1 cellular context compared by ENCODE assay signal in the genomic region with DNA sequence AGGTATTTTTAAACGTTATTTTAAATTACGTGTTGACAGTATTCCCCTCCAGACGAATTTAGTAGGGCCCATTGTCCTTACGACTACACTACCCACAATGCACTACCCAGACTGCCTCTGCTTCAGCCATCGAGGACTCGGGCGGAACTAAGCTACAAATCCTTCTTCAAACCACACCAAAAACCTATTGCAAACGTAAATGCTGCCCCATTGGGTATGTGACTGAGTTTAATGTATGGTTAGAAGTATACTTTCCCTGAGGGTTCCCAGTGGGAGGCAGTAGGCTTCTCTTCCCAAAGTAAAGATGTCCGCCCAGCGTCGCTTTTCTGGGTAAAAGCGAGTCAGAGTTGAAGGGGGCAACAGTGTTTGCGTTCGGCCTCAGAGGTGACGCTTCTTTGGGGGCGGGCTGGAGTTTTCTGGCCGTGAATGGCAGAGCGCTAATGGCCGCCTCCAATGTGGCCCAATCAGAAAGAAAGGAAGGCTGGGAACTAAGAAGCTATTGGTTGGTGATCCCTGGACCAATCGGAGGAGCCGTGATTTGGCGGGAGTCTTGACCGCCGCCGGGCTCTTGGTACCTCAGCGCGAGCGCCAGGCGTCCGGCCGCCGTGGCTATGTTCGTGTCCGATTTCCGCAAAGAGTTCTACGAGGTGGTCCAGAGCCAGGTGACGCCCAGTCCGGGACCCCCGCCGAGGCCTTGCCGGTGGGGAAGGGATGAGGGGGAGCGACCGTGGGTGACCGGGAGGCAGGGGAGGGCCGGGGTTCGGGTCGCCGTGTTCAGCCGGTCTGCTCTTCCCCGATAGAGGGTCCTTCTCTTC.
TF ChIP-seq lines count a peak whose summit lies in the region.

A gene with protein sequence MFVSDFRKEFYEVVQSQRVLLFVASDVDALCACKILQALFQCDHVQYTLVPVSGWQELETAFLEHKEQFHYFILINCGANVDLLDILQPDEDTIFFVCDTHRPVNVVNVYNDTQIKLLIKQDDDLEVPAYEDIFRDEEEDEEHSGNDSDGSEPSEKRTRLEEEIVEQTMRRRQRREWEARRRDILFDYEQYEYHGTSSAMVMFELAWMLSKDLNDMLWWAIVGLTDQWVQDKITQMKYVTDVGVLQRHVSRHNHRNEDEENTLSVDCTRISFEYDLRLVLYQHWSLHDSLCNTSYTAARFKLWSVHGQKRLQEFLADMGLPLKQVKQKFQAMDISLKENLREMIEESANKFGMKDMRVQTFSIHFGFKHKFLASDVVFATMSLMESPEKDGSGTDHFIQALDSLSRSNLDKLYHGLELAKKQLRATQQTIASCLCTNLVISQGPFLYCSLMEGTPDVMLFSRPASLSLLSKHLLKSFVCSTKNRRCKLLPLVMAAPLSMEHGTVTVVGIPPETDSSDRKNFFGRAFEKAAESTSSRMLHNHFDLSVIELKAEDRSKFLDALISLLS (plus strand): TSS at position 563 of the 815 bp plus-strand sequence. CDS start 49 bp downstream, at position 612.

TF ChIP-seq in HepG2, 621 proteins besides CTCF, POLR2A, EP300 and RAD21 (continued from another document and continues in another):
- TF ChIP-seq, protein P1, sequence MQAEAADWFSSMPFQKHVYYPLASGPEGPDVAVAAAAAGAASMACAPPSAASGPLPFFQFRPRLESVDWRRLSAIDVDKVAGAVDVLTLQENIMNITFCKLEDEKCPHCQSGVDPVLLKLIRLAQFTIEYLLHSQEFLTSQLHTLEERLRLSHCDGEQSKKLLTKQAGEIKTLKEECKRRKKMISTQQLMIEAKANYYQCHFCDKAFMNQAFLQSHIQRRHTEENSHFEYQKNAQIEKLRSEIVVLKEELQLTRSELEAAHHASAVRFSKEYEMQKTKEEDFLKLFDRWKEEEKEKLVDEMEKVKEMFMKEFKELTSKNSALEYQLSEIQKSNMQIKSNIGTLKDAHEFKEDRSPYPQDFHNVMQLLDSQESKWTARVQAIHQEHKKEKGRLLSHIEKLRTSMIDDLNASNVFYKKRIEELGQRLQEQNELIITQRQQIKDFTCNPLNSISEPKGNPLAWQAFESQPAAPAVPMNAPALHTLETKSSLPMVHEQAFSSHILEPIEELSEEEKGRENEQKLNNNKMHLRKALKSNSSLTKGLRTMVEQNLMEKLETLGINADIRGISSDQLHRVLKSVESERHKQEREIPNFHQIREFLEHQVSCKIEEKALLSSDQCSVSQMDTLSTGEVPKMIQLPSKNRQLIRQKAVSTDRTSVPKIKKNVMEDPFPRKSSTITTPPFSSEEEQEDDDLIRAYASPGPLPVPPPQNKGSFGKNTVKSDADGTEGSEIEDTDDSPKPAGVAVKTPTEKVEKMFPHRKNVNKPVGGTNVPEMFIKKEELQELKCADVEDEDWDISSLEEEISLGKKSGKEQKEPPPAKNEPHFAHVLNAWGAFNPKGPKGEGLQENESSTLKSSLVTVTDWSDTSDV (CRISPR knock-in tag; IDR thresholded peaks at IDR 0.05), result no peak
- TF ChIP-seq, protein P2, sequence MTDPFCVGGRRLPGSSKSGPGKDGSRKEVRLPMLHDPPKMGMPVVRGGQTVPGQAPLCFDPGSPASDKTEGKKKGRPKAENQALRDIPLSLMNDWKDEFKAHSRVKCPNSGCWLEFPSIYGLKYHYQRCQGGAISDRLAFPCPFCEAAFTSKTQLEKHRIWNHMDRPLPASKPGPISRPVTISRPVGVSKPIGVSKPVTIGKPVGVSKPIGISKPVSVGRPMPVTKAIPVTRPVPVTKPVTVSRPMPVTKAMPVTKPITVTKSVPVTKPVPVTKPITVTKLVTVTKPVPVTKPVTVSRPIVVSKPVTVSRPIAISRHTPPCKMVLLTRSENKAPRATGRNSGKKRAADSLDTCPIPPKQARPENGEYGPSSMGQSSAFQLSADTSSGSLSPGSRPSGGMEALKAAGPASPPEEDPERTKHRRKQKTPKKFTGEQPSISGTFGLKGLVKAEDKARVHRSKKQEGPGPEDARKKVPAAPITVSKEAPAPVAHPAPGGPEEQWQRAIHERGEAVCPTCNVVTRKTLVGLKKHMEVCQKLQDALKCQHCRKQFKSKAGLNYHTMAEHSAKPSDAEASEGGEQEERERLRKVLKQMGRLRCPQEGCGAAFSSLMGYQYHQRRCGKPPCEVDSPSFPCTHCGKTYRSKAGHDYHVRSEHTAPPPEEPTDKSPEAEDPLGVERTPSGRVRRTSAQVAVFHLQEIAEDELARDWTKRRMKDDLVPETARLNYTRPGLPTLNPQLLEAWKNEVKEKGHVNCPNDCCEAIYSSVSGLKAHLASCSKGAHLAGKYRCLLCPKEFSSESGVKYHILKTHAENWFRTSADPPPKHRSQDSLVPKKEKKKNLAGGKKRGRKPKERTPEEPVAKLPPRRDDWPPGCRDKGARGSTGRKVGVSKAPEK (CRISPR knock-in tag; IDR thresholded peaks at IDR 0.05; ENCODE audit: borderline replicate concordance), result no peak
- TF ChIP-seq, protein P3, sequence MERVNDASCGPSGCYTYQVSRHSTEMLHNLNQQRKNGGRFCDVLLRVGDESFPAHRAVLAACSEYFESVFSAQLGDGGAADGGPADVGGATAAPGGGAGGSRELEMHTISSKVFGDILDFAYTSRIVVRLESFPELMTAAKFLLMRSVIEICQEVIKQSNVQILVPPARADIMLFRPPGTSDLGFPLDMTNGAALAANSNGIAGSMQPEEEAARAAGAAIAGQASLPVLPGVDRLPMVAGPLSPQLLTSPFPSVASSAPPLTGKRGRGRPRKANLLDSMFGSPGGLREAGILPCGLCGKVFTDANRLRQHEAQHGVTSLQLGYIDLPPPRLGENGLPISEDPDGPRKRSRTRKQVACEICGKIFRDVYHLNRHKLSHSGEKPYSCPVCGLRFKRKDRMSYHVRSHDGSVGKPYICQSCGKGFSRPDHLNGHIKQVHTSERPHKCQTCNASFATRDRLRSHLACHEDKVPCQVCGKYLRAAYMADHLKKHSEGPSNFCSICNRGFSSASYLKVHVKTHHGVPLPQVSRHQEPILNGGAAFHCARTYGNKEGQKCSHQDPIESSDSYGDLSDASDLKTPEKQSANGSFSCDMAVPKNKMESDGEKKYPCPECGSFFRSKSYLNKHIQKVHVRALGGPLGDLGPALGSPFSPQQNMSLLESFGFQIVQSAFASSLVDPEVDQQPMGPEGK (CRISPR knock-in tag; IDR thresholded peaks at IDR 0.05), result peak; percentile 18
- TF ChIP-seq, protein P4, sequence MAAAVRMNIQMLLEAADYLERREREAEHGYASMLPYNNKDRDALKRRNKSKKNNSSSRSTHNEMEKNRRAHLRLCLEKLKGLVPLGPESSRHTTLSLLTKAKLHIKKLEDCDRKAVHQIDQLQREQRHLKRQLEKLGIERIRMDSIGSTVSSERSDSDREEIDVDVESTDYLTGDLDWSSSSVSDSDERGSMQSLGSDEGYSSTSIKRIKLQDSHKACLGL (CRISPR knock-in tag; IDR thresholded peaks at IDR 0.05), result peak; percentile 71; the same call in 1 of the 2 replicates
- TF ChIP-seq, protein P5, sequence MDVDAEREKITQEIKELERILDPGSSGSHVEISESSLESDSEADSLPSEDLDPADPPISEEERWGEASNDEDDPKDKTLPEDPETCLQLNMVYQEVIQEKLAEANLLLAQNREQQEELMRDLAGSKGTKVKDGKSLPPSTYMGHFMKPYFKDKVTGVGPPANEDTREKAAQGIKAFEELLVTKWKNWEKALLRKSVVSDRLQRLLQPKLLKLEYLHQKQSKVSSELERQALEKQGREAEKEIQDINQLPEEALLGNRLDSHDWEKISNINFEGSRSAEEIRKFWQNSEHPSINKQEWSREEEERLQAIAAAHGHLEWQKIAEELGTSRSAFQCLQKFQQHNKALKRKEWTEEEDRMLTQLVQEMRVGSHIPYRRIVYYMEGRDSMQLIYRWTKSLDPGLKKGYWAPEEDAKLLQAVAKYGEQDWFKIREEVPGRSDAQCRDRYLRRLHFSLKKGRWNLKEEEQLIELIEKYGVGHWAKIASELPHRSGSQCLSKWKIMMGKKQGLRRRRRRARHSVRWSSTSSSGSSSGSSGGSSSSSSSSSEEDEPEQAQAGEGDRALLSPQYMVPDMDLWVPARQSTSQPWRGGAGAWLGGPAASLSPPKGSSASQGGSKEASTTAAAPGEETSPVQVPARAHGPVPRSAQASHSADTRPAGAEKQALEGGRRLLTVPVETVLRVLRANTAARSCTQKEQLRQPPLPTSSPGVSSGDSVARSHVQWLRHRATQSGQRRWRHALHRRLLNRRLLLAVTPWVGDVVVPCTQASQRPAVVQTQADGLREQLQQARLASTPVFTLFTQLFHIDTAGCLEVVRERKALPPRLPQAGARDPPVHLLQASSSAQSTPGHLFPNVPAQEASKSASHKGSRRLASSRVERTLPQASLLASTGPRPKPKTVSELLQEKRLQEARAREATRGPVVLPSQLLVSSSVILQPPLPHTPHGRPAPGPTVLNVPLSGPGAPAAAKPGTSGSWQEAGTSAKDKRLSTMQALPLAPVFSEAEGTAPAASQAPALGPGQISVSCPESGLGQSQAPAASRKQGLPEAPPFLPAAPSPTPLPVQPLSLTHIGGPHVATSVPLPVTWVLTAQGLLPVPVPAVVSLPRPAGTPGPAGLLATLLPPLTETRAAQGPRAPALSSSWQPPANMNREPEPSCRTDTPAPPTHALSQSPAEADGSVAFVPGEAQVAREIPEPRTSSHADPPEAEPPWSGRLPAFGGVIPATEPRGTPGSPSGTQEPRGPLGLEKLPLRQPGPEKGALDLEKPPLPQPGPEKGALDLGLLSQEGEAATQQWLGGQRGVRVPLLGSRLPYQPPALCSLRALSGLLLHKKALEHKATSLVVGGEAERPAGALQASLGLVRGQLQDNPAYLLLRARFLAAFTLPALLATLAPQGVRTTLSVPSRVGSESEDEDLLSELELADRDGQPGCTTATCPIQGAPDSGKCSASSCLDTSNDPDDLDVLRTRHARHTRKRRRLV (CRISPR knock-in tag; IDR thresholded peaks at IDR 0.05), result no peak
- TF ChIP-seq HMG20B (CRISPR knock-in tag; conservative IDR thresholded peaks at IDR 0.05), result no peak
- TF ChIP-seq FOXP1 (IDR thresholded peaks at IDR 0.05), result no peak
- no peak for TF ChIP-seq FOXP1 (CRISPR knock-in tag; IDR thresholded peaks at IDR 0.05)
- TF ChIP-seq, protein P6, sequence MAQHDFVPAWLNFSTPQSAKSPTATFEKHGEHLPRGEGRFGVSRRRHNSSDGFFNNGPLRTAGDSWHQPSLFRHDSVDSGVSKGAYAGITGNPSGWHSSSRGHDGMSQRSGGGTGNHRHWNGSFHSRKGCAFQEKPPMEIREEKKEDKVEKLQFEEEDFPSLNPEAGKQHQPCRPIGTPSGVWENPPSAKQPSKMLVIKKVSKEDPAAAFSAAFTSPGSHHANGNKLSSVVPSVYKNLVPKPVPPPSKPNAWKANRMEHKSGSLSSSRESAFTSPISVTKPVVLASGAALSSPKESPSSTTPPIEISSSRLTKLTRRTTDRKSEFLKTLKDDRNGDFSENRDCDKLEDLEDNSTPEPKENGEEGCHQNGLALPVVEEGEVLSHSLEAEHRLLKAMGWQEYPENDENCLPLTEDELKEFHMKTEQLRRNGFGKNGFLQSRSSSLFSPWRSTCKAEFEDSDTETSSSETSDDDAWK (CRISPR knock-in tag; IDR thresholded peaks at IDR 0.05), result no peak
- peak; percentile 42 for TF ChIP-seq RBFOX2 (IDR thresholded peaks at IDR 0.05; ENCODE audit: low read depth, low read length)
- no peak for TF ChIP-seq ERF (CRISPR knock-in tag; IDR thresholded peaks at IDR 0.05)
- TF ChIP-seq PITX1 (CRISPR knock-in tag; IDR thresholded peaks at IDR 0.05), result no peak
- no peak; the same call in 1 of the 2 replicates for TF ChIP-seq NFKB2 (CRISPR knock-in tag; IDR thresholded peaks at IDR 0.05; ENCODE audit: borderline replicate concordance)
- TF ChIP-seq ZNF615 (CRISPR knock-in tag; IDR thresholded peaks at IDR 0.05; ENCODE audit: borderline replicate concordance), result no peak
- TF ChIP-seq, protein P7, sequence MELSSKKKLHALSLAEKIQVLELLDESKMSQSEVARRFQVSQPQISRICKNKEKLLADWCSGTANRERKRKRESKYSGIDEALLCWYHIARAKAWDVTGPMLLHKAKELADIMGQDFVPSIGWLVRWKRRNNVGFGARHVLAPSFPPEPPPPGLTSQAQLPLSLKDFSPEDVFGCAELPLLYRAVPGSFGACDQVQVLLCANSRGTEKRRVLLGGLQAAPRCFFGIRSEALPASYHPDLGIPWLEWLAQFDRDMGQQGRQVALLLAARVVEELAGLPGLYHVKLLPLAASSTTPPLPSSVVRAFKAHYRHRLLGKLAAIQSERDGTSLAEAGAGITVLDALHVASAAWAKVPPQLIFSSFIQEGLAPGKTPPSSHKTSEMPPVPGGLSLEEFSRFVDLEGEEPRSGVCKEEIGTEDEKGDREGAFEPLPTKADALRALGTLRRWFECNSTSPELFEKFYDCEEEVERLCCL (CRISPR knock-in tag; IDR thresholded peaks at IDR 0.05; ENCODE audit: borderline replicate concordance), result no peak
- TF ChIP-seq, protein P8, sequence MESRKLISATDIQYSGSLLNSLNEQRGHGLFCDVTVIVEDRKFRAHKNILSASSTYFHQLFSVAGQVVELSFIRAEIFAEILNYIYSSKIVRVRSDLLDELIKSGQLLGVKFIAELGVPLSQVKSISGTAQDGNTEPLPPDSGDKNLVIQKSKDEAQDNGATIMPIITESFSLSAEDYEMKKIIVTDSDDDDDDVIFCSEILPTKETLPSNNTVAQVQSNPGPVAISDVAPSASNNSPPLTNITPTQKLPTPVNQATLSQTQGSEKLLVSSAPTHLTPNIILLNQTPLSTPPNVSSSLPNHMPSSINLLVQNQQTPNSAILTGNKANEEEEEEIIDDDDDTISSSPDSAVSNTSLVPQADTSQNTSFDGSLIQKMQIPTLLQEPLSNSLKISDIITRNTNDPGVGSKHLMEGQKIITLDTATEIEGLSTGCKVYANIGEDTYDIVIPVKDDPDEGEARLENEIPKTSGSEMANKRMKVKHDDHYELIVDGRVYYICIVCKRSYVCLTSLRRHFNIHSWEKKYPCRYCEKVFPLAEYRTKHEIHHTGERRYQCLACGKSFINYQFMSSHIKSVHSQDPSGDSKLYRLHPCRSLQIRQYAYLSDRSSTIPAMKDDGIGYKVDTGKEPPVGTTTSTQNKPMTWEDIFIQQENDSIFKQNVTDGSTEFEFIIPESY (CRISPR knock-in tag; IDR thresholded peaks at IDR 0.05), result no peak
- TF ChIP-seq, protein P9, sequence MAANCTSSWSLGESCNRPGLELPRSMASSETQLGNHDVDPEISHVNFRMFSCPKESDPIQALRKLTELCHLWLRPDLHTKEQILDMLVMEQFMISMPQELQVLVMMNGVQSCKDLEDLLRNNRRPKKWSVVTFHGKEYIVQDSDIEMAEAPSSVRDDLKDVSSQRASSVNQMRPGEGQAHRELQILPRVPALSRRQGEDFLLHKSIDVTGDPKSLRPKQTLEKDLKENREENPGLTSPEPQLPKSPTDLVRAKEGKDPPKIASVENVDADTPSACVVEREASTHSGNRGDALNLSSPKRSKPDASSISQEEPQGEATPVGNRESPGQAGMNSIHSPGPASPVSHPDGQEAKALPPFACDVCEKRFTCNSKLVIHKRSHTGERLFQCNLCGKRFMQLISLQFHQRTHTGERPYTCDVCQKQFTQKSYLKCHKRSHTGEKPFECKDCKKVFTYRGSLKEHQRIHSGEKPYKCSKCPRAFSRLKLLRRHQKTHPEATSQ (CRISPR knock-in tag; IDR thresholded peaks at IDR 0.05; ENCODE audit: borderline replicate concordance), result no peak
- TF ChIP-seq, protein P10, sequence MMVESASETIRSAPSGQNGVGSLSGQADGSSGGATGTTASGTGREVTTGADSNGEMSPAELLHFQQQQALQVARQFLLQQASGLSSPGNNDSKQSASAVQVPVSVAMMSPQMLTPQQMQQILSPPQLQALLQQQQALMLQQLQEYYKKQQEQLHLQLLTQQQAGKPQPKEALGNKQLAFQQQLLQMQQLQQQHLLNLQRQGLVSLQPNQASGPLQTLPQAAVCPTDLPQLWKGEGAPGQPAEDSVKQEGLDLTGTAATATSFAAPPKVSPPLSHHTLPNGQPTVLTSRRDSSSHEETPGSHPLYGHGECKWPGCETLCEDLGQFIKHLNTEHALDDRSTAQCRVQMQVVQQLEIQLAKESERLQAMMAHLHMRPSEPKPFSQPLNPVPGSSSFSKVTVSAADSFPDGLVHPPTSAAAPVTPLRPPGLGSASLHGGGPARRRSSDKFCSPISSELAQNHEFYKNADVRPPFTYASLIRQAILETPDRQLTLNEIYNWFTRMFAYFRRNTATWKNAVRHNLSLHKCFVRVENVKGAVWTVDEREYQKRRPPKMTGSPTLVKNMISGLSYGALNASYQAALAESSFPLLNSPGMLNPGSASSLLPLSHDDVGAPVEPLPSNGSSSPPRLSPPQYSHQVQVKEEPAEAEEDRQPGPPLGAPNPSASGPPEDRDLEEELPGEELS (CRISPR knock-in tag; IDR thresholded peaks at IDR 0.05), result no peak
- no peak for TF ChIP-seq SNAI1 (CRISPR knock-in tag; IDR thresholded peaks at IDR 0.05; ENCODE audit: borderline replicate concordance)
- TF ChIP-seq GPN1 (CRISPR knock-in tag; IDR thresholded peaks at IDR 0.05; ENCODE audit: borderline replicate concordance), result no peak
- no peak; the same call in 1 of the 2 replicates for TF ChIP-seq SRY (CRISPR knock-in tag; IDR thresholded peaks at IDR 0.05)
